In the genomic region with DNA sequence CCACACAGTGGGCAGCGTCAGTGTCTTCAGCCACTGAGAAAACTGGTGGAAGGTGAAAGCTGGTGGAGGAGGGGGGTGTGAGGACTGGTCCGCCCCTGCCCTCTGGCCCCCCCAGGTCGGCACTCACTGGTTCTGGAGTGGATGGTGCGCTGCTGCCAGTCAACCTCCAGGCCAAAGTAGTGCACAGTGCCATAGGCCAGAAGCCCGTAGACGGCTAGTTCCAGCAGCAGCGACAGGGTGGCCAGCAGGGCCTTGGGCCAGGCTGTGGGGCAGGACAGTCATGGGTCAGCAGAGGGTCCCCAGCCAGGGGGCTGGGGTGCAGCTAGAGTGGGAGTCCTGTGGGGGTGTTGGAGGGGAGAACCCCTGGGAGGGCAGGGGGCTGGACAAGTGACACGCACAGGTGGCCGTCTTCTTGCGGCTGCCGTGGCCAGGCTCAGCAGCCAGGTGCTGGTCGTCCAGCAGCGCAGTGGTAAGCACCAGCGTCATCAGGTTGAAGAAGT, we compare ENCODE assay signal across 21 cellular contexts. TPM values are rescaled to one million over a fixed set of nuclear protein-coding genes. Genes with fewer than 3 reads are reported as not detected.
DNase-seq lines count a peak whose midpoint lies in the region; ATAC-seq, FAIRE-seq and TF ChIP-seq lines count a peak whose summit lies in the region.
"Had no signal": no experiment of that assay in that cellular context is flagged by ENCODE, and none has a peak within 500 bp of the region (broad histone marks: within the 10 kb centered on the region; RNA-seq: fewer than 3 reads in every experiment).

No MANE protein-coding gene starts in this region.

- no peak for TF ChIP-seq CTCF in pancreas (IDR thresholded peaks at IDR 0.05)

- H3K9me3 ChIP-seq in pancreas = no peaks in the 10 kb centered on the region
- H3K9me3 ChIP-seq: esophagus muscularis mucosa, left ventricle myocardium inferior, ovary, stomach, upper lobe of right lung had no signal

- peak overlapping the region; percentile 35 for H3K4me3 Mint-ChIP-seq in activated naive CD8-positive, alpha-beta T cell treated with anti-CD3 and anti-CD28 coated beads, Interleukin-2, amount 10 ng/mL, durations not matched to agents 7 days and 5 days
- no peak overlapping the region for H3K4me3 Mint-ChIP-seq in activated naive CD8-positive, alpha-beta T cell treated with anti-CD3 and anti-CD28 coated beads, Interleukin-2, amount 50 U/mL, for 24 hours
- H3K4me3 Mint-ChIP-seq in activated T-helper 1 cell treated with anti-CD3 and anti-CD28 coated beads, Interleukin-12 subunit alpha, Interleukin-12 subunit beta, Interleukin-2, Interleukin-4 antibody, amounts not matched to agents 30 ng/mL and 10 ng/mL and 1 ng/mL, durations not matched to agents 14 hours and 24 hours and 36 hours = peak overlapping the region; percentile 59

- H3K27ac ChIP-seq in pancreas = peak overlapping the region in 2 of 4 donors; percentile 66 to 74
- H3K27ac ChIP-seq: esophagus muscularis mucosa, left ventricle myocardium inferior, ovary, stomach, upper lobe of right lung had no signal

- POLR2A ChIA-PET in activated naive CD8-positive, alpha-beta T cell treated with anti-CD3 and anti-CD28 coated beads, Interleukin-2, amount 10 ng/mL, durations not matched to agents 7 days and 5 days (lab: Charles Lee) = interaction anchor here (1.0 kb wide), 1 partner anchor 20 kb away, joined by 3 read pairs; a partner anchor contains a TSS

- ATAC-seq in activated naive CD8-positive, alpha-beta T cell treated with anti-CD3 and anti-CD28 coated beads, Interleukin-2, amount 10 ng/mL, durations not matched to agents 7 days and 5 days (ENCODE audit: low read depth) = no peak
- no peak for ATAC-seq in activated naive CD8-positive, alpha-beta T cell treated with anti-CD3 and anti-CD28 coated beads, Interleukin-2, amount 50 U/mL, for 24 hours
- ATAC-seq in pancreas (peak in 2 of 4 donors; percentile 1 to 7), HG03565 (IDR thresholded peaks at IDR 0.05; ENCODE audit: unreplicated experiment) (no peak)
- ATAC-seq: upper lobe of right lung had no signal

- no peak for FAIRE-seq in pancreas (lab: Jason Lieb, UNC)

- WGBS in pancreas, 2 donors = 45 to 48% methylated on average over 14 of the region's 14 CpGs

- no peaks in the 10 kb centered on the region for H3K9me3 Mint-ChIP-seq in activated naive CD8-positive, alpha-beta T cell treated with anti-CD3 and anti-CD28 coated beads, Interleukin-2, amount 10 ng/mL, durations not matched to agents 7 days and 5 days
- H3K9me3 Mint-ChIP-seq in activated naive CD8-positive, alpha-beta T cell treated with anti-CD3 and anti-CD28 coated beads, Interleukin-2, amount 50 U/mL, for 24 hours = no peaks in the 10 kb centered on the region
- H3K9me3 Mint-ChIP-seq in activated T-helper 1 cell treated with anti-CD3 and anti-CD28 coated beads, Interleukin-12 subunit alpha, Interleukin-12 subunit beta, Interleukin-2, Interleukin-4 antibody, amounts not matched to agents 30 ng/mL and 10 ng/mL and 1 ng/mL, durations not matched to agents 14 hours and 24 hours and 36 hours = no peaks in the 10 kb centered on the region
- H3K9me3 Mint-ChIP-seq: activated CD4-positive, alpha-beta T cell treated with anti-CD3 and anti-CD28 coated beads, Interleukin-2, amount 10 ng/mL, durations not matched to agents 24 days and 14 days; CD4-positive, alpha-beta T cell had no signal

- H3K27ac Mint-ChIP-seq in activated naive CD8-positive, alpha-beta T cell treated with anti-CD3 and anti-CD28 coated beads, Interleukin-2, amount 10 ng/mL, durations not matched to agents 7 days and 5 days = no peak overlapping the region
- no peak overlapping the region for H3K27ac Mint-ChIP-seq in activated naive CD8-positive, alpha-beta T cell treated with anti-CD3 and anti-CD28 coated beads, Interleukin-2, amount 50 U/mL, for 24 hours
- H3K27ac Mint-ChIP-seq in activated T-helper 1 cell treated with anti-CD3 and anti-CD28 coated beads, Interleukin-12 subunit alpha, Interleukin-12 subunit beta, Interleukin-2, Interleukin-4 antibody, amounts not matched to agents 30 ng/mL and 10 ng/mL and 1 ng/mL, durations not matched to agents 14 hours and 24 hours and 36 hours = no peak overlapping the region
- H3K27ac Mint-ChIP-seq: activated CD4-positive, alpha-beta T cell treated with anti-CD3 and anti-CD28 coated beads, Interleukin-2, amount 10 ng/mL, durations not matched to agents 24 days and 14 days; CD4-positive, alpha-beta T cell had no signal

- H3K27me3 Mint-ChIP-seq in activated naive CD8-positive, alpha-beta T cell treated with anti-CD3 and anti-CD28 coated beads, Interleukin-2, amount 10 ng/mL, durations not matched to agents 7 days and 5 days = no peaks in the 10 kb centered on the region
- no peaks in the 10 kb centered on the region for H3K27me3 Mint-ChIP-seq in activated naive CD8-positive, alpha-beta T cell treated with anti-CD3 and anti-CD28 coated beads, Interleukin-2, amount 50 U/mL, for 24 hours
- H3K27me3 Mint-ChIP-seq in activated T-helper 1 cell treated with anti-CD3 and anti-CD28 coated beads, Interleukin-12 subunit alpha, Interleukin-12 subunit beta, Interleukin-2, Interleukin-4 antibody, amounts not matched to agents 30 ng/mL and 10 ng/mL and 1 ng/mL, durations not matched to agents 14 hours and 24 hours and 36 hours (ENCODE audit: insufficient read depth) = no peaks in the 10 kb centered on the region
- H3K27me3 Mint-ChIP-seq: CD4-positive, alpha-beta T cell had no signal

- H3K4me1 Mint-ChIP-seq in activated naive CD8-positive, alpha-beta T cell treated with anti-CD3 and anti-CD28 coated beads, Interleukin-2, amount 10 ng/mL, durations not matched to agents 7 days and 5 days = peaks cover 10% of the 10 kb centered on the region
- peaks cover 15% of the 10 kb centered on the region for H3K4me1 Mint-ChIP-seq in activated naive CD8-positive, alpha-beta T cell treated with anti-CD3 and anti-CD28 coated beads, Interleukin-2, amount 50 U/mL, for 24 hours
- H3K4me1 Mint-ChIP-seq in activated T-helper 1 cell treated with anti-CD3 and anti-CD28 coated beads, Interleukin-12 subunit alpha, Interleukin-12 subunit beta, Interleukin-2, Interleukin-4 antibody, amounts not matched to agents 30 ng/mL and 10 ng/mL and 1 ng/mL, durations not matched to agents 14 hours and 24 hours and 36 hours (ENCODE audit: low read depth) = peaks cover 13% of the 10 kb centered on the region

- H3K27me3 ChIP-seq in pancreas = no peaks in the 10 kb centered on the region
- H3K27me3 ChIP-seq: dorsolateral prefrontal cortex, esophagus muscularis mucosa, ovary, stomach, upper lobe of right lung had no signal

- peaks cover 0 to 13% (median 0%) of the 10 kb centered on the region in 3 donors for H3K4me1 ChIP-seq in pancreas

- intact Hi-C loops in activated T-helper 1 cell treated with anti-CD3 and anti-CD28 coated beads, Interleukin-12 subunit alpha, Interleukin-12 subunit beta, Interleukin-2, Interleukin-4 antibody, amounts not matched to agents 30 ng/mL and 10 ng/mL and 1 ng/mL, durations not matched to agents 14 hours and 24 hours and 36 hours (cut with micrococcal nuclease) = no loop called here
- intact Hi-C loops in pancreas (cut with DNase I) = loop anchor here in 2 of 3 donors (5.0 to 10.0 kb wide), 2 partner anchors 258 to 261 kb away; a partner anchor contains a TSS

- DNase-seq in activated naive CD8-positive, alpha-beta T cell treated with anti-CD3 and anti-CD28 coated beads, Interleukin-2, amount 10 ng/mL, durations not matched to agents 7 days and 5 days = no peak
- no peak for DNase-seq in activated naive CD8-positive, alpha-beta T cell treated with anti-CD3 and anti-CD28 coated beads, Interleukin-2, amount 50 U/mL, for 24 hours
- no peak for DNase-seq in activated T-helper 1 cell treated with anti-CD3 and anti-CD28 coated beads, Interleukin-12 subunit alpha, Interleukin-12 subunit beta, Interleukin-2, Interleukin-4 antibody, amounts not matched to agents 30 ng/mL and 10 ng/mL and 1 ng/mL, durations not matched to agents 14 hours and 24 hours and 36 hours (ENCODE audit: low spot score)
- no peak for DNase-seq in pancreas
- no peak for DNase-seq in central memory CD4-positive, alpha-beta T cell
- DNase-seq: ACHN; activated CD4-positive, alpha-beta T cell treated with anti-CD3 and anti-CD28 coated beads, Interleukin-2, amount 10 ng/mL, durations not matched to agents 24 days and 14 days; CD4-positive, alpha-beta T cell; DMS79; dorsolateral prefrontal cortex; KG1; left ventricle myocardium inferior; NCI-H187 treated with DMSO at 0.1 percent for 48 hours; NCI-H446; NK-92 treated with Interleukin-12 subunit alpha and Interleukin-12 subunit beta, amount 100 ng/mL, for 24 hours; stimulated activated CD4-positive, alpha-beta T cell treated with anti-CD3 and anti-CD28 coated beads, Interleukin-1b, Interleukin-23, amount 100 ng/mL, for 48 hours; stomach; upper lobe of right lung had no signal

- peaks cover 0 to 15% (median 0%) of the 10 kb centered on the region in 3 donors for H3K36me3 ChIP-seq in pancreas
- H3K36me3 ChIP-seq: ovary had no signal

- no peaks in the 10 kb centered on the region for H3K36me3 Mint-ChIP-seq in activated naive CD8-positive, alpha-beta T cell treated with anti-CD3 and anti-CD28 coated beads, Interleukin-2, amount 10 ng/mL, durations not matched to agents 7 days and 5 days
- H3K36me3 Mint-ChIP-seq in activated naive CD8-positive, alpha-beta T cell treated with anti-CD3 and anti-CD28 coated beads, Interleukin-2, amount 50 U/mL, for 24 hours (ENCODE audit: low read depth) = peaks cover 6% of the 10 kb centered on the region
- peaks cover 7% of the 10 kb centered on the region for H3K36me3 Mint-ChIP-seq in activated T-helper 1 cell treated with anti-CD3 and anti-CD28 coated beads, Interleukin-12 subunit alpha, Interleukin-12 subunit beta, Interleukin-2, Interleukin-4 antibody, amounts not matched to agents 30 ng/mL and 10 ng/mL and 1 ng/mL, durations not matched to agents 14 hours and 24 hours and 36 hours (ENCODE audit: low read depth)

- peak overlapping the region in 3 of 4 donors; percentile 68 to 90 (median 87) for H3K4me3 ChIP-seq in pancreas
- H3K4me3 ChIP-seq: ovary, upper lobe of right lung had no signal

RNA-seq across cellular contexts. Expression of a gene that starts 2.2 kb away (rescaled TPM):
- 100 to 1,000 TPM; 128 to 141 TPM for total RNA-seq in activated naive CD8-positive, alpha-beta T cell treated with anti-CD3 and anti-CD28 coated beads, Interleukin-2, amount 10 ng/mL, durations not matched to agents 7 days and 5 days
- 79.5 and 81.2 TPM in 2 replicates for total RNA-seq in activated T-helper 1 cell treated with anti-CD3 and anti-CD28 coated beads, Interleukin-12 subunit alpha, Interleukin-12 subunit beta, Interleukin-2, Interleukin-4 antibody, amounts not matched to agents 30 ng/mL and 10 ng/mL and 1 ng/mL, durations not matched to agents 14 hours and 24 hours and 36 hours
- total RNA-seq in pancreas = 100 to 1,000 TPM in 4 of 6 donors, 10 to 100 TPM in 2; 50.3 to 162 (median 122) TPM
- polyA plus RNA-seq in pancreas = 100 to 1,000 TPM; 142 to 175 TPM

RNA-seq across cellular contexts. Expression of a gene that starts 2.7 kb away (rescaled TPM):
- total RNA-seq in activated naive CD8-positive, alpha-beta T cell treated with anti-CD3 and anti-CD28 coated beads, Interleukin-2, amount 10 ng/mL, durations not matched to agents 7 days and 5 days = 100 to 1,000 TPM; 126 TPM
- 133 and 134 TPM in 2 replicates for total RNA-seq in activated T-helper 1 cell treated with anti-CD3 and anti-CD28 coated beads, Interleukin-12 subunit alpha, Interleukin-12 subunit beta, Interleukin-2, Interleukin-4 antibody, amounts not matched to agents 30 ng/mL and 10 ng/mL and 1 ng/mL, durations not matched to agents 14 hours and 24 hours and 36 hours
- total RNA-seq in pancreas = 10 to 100 TPM; 15.9 to 27.1 (median 23.0) TPM
- polyA plus RNA-seq in pancreas = 10 to 100 TPM; 56.8 to 70.1 TPM

RNA-seq across cellular contexts. Expression of a gene that starts 18.7 kb away (rescaled TPM):
- not detected for total RNA-seq in activated naive CD8-positive, alpha-beta T cell treated with anti-CD3 and anti-CD28 coated beads, Interleukin-2, amount 10 ng/mL, durations not matched to agents 7 days and 5 days
- total RNA-seq in activated T-helper 1 cell treated with anti-CD3 and anti-CD28 coated beads, Interleukin-12 subunit alpha, Interleukin-12 subunit beta, Interleukin-2, Interleukin-4 antibody, amounts not matched to agents 30 ng/mL and 10 ng/mL and 1 ng/mL, durations not matched to agents 14 hours and 24 hours and 36 hours = 0.29 TPM in 1 of 2 replicates, not detected in the other
- under 1 TPM in 3 of 6 donors, not detected in 3; 0.40 to 0.54 (median 0.50) TPM for total RNA-seq in pancreas
- 1 to 10 TPM; 1.5 to 2.9 TPM for polyA plus RNA-seq in pancreas
- total RNA-seq: CD4-positive, alpha-beta T cell; esophagus muscularis mucosa; left ventricle myocardium inferior; stomach; upper lobe of right lung had no signal
- polyA plus RNA-seq: ovary had no signal

RNA-seq across cellular contexts. Expression of a gene that starts 20.1 kb away (rescaled TPM):
- 10 to 100 TPM in 1 of 2 experiments, 1 to 10 TPM in 1; 8.1 to 12.8 TPM for total RNA-seq in activated naive CD8-positive, alpha-beta T cell treated with anti-CD3 and anti-CD28 coated beads, Interleukin-2, amount 10 ng/mL, durations not matched to agents 7 days and 5 days
- total RNA-seq in activated T-helper 1 cell treated with anti-CD3 and anti-CD28 coated beads, Interleukin-12 subunit alpha, Interleukin-12 subunit beta, Interleukin-2, Interleukin-4 antibody, amounts not matched to agents 30 ng/mL and 10 ng/mL and 1 ng/mL, durations not matched to agents 14 hours and 24 hours and 36 hours = 8.7 and 14.8 TPM in 2 replicates
- total RNA-seq in pancreas = 1 to 10 TPM in 5 of 6 donors, not detected in 1; 1.2 to 3.1 (median 1.6) TPM
- 1 to 10 TPM in 1 of 2 donors, under 1 TPM in 1; 0.65 to 3.8 TPM for polyA plus RNA-seq in pancreas
- total RNA-seq: left ventricle myocardium inferior, stomach had no signal

RNA-seq across cellular contexts. Expression of a gene that starts 24.0 kb away (rescaled TPM):
- 1 to 10 TPM; 6.5 to 6.7 TPM for total RNA-seq in activated naive CD8-positive, alpha-beta T cell treated with anti-CD3 and anti-CD28 coated beads, Interleukin-2, amount 10 ng/mL, durations not matched to agents 7 days and 5 days
- total RNA-seq in activated T-helper 1 cell treated with anti-CD3 and anti-CD28 coated beads, Interleukin-12 subunit alpha, Interleukin-12 subunit beta, Interleukin-2, Interleukin-4 antibody, amounts not matched to agents 30 ng/mL and 10 ng/mL and 1 ng/mL, durations not matched to agents 14 hours and 24 hours and 36 hours = 4.2 and 4.9 TPM in 2 replicates
- 10 to 100 TPM in 1 of 6 donors, 1 to 10 TPM in 5; 4.1 to 44.3 (median 6.4) TPM for total RNA-seq in pancreas
- 1 to 10 TPM; 2.1 to 4.8 TPM for polyA plus RNA-seq in pancreas
- total RNA-seq: left ventricle myocardium inferior had no signal
